Comparison of ENCODE assay signal across 24 cellular contexts in the genomic region with DNA sequence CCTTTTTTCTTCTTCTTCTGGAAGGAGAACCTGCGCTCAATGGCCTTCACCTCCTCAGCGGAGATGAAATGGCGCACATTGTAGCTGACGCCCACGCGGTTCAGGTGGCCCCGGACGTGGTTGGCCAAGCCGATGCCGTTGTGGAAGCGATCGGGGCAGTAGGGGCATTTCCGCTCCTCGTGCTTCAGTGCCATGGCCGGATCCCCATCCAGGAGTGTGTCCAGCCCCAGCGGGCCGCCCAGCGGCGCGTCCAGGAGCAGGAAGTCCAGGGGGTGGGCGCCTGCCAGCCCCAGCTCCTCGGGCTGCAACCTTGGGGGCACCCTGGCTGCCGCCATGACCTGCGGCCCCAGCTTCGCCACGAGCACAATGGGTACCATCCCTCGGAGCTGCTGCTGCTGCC. TPM values are rescaled to one million over a fixed set of nuclear protein-coding genes. Genes with fewer than 3 reads are reported as not detected.
"Had no signal": no experiment of that assay in that cellular context is flagged by ENCODE, and none has a peak within 500 bp of the region (broad histone marks: within the 10 kb centered on the region; RNA-seq: fewer than 3 reads in every experiment).

No MANE protein-coding gene starts in this region.

- H3K27ac Mint-ChIP-seq: endodermal cell; naive thymus-derived CD8-positive, alpha-beta T cell; progenitor cell of endocrine pancreas had no signal

- H3K4me3 ChIP-seq: coronary artery, heart left ventricle, mucosa of descending colon, ovary, transverse colon had no signal

- H3K27me3 Mint-ChIP-seq: naive thymus-derived CD8-positive, alpha-beta T cell; progenitor cell of endocrine pancreas had no signal

- H3K4me1 Mint-ChIP-seq: endodermal cell had no signal

- DNase-seq: effector CD4-positive, alpha-beta T cell; endodermal cell; erythroblast; foreskin melanocyte; hippocampal formation; islet precursor cell; mammary epithelial cell; mucosa of descending colon; naive thymus-derived CD8-positive, alpha-beta T cell; stimulated activated CD4-positive, alpha-beta T cell treated with anti-CD3 and anti-CD28 coated beads, Interleukin-4, amount 100 ng/mL, for 1 hour; stimulated activated CD8-positive, alpha-beta memory T cell treated with anti-CD3 and anti-CD28 coated beads, Interleukin-4, amount 100 ng/mL, for 48 hours; stimulated activated naive CD8-positive, alpha-beta T cell treated with anti-CD3 and anti-CD28 coated beads, Interleukin-15, Interleukin-2, amounts not matched to agents 100 U/mL and 50 U/mL, for 24 hours; transverse colon had no signal

- H3K9me3 Mint-ChIP-seq: endodermal cell; naive thymus-derived CD8-positive, alpha-beta T cell; stimulated activated effector memory CD8-positive, alpha-beta T cell treated with anti-CD3 and anti-CD28 coated beads, Interleukin-12 subunit alpha, Interleukin-12 subunit beta, amount 100 ng/mL, for 72 hours had no signal

- H3K36me3 Mint-ChIP-seq: naive thymus-derived CD8-positive, alpha-beta T cell; stimulated activated effector memory CD8-positive, alpha-beta T cell treated with anti-CD3 and anti-CD28 coated beads, Interleukin-12 subunit alpha, Interleukin-12 subunit beta, amount 100 ng/mL, for 72 hours had no signal

- FAIRE-seq: endothelial cell of umbilical vein had no signal

- H3K9me3 ChIP-seq: heart left ventricle, mucosa of descending colon, ovary, transverse colon had no signal

- H3K36me3 ChIP-seq: ovary, transverse colon had no signal

- H3K27me3 ChIP-seq: heart left ventricle, ovary, transverse colon had no signal

- H3K4me3 Mint-ChIP-seq: endodermal cell; naive thymus-derived CD8-positive, alpha-beta T cell; stimulated activated effector memory CD8-positive, alpha-beta T cell treated with anti-CD3 and anti-CD28 coated beads, Interleukin-12 subunit alpha, Interleukin-12 subunit beta, amount 100 ng/mL, for 72 hours had no signal

- H3K27ac ChIP-seq: coronary artery, ovary, transverse colon had no signal

- ATAC-seq: heart left ventricle; mucosa of descending colon; naive thymus-derived CD8-positive, alpha-beta T cell; right cardiac atrium; stimulated activated effector memory CD8-positive, alpha-beta T cell treated with anti-CD3 and anti-CD28 coated beads, Interleukin-12 subunit alpha, Interleukin-12 subunit beta, amount 100 ng/mL, for 72 hours; stimulated activated naive CD8-positive, alpha-beta T cell treated with anti-CD3 and anti-CD28 coated beads, Interleukin-15, Interleukin-2, amounts not matched to agents 100 U/mL and 50 U/mL, for 24 hours had no signal

RNA-seq across cellular contexts. Expression of a gene that starts 25.8 kb away (rescaled TPM):
- total RNA-seq: endodermal cell, mammary epithelial cell, progenitor cell of endocrine pancreas had no signal
- polyA plus RNA-seq: mammary epithelial cell had no signal

RNA-seq across cellular contexts. Expression of a gene that starts 40.7 kb away (rescaled TPM):
- total RNA-seq: chondrocyte, dermis microvascular lymphatic vessel endothelial cell, endodermal cell, heart left ventricle, mammary epithelial cell, mucosa of descending colon, progenitor cell of endocrine pancreas, right cardiac atrium, temporal lobe, transverse colon had no signal
- polyA plus RNA-seq: heart left ventricle, mammary epithelial cell, neural cell, ovary, right cardiac atrium had no signal
